In the genomic region with DNA sequence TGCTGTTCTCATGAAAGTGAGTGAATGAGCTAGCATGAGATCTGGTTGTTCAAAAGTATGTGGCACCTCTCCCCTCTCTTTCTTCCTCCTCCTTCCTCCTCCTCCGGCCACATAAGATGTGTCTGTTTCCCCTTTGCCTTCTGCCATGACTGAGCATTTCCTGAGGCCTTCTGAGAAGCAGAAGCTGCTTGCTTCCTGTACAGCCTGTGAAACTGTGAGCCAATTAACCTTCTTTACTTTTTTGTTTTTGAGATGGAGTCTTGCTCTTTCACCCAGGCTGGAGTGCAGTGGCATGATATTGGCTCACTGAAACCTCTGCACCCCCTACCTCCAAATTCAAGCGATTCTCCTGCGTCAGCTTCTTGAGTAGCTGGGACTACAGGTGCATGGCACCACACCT, we compare ENCODE assay signal across 8 cellular contexts. TPM values are rescaled to one million over a fixed set of nuclear protein-coding genes. Genes with fewer than 3 reads are reported as not detected.
DNase-seq lines count a peak whose midpoint lies in the region; ATAC-seq, FAIRE-seq and TF ChIP-seq lines count a peak whose summit lies in the region.

No MANE protein-coding gene starts in this region.

- TF ChIP-seq POLR2A in GM12892 (IDR thresholded peaks at IDR 0.05; ENCODE audit: low read depth, low read length), result no peak

- H3K27me3 Mint-ChIP-seq in activated T-helper 1 cell treated with anti-CD3 and anti-CD28 coated beads, Interleukin-12 subunit alpha, Interleukin-12 subunit beta, Interleukin-2, Interleukin-4 antibody, amounts not matched to agents 30 ng/mL and 10 ng/mL and 1 ng/mL, durations not matched to agents 14 hours and 24 hours and 36 hours (ENCODE audit: insufficient read depth), result no peaks in the 10 kb centered on the region

- peak overlapping the region; percentile 94 for H3K27ac Mint-ChIP-seq in activated T-helper 1 cell treated with anti-CD3 and anti-CD28 coated beads, Interleukin-12 subunit alpha, Interleukin-12 subunit beta, Interleukin-2, Interleukin-4 antibody, amounts not matched to agents 30 ng/mL and 10 ng/mL and 1 ng/mL, durations not matched to agents 14 hours and 24 hours and 36 hours

- FAIRE-seq in GM12892 (lab: Jason Lieb, UNC) (peak; percentile 66), frontal cortex (lab: Jason Lieb, UNC) (no peak)

- H3K4me1 Mint-ChIP-seq in activated T-helper 1 cell treated with anti-CD3 and anti-CD28 coated beads, Interleukin-12 subunit alpha, Interleukin-12 subunit beta, Interleukin-2, Interleukin-4 antibody, amounts not matched to agents 30 ng/mL and 10 ng/mL and 1 ng/mL, durations not matched to agents 14 hours and 24 hours and 36 hours (ENCODE audit: low read depth), result peaks cover 40% of the 10 kb centered on the region

- peak overlapping the region; percentile 50 for H3K4me3 Mint-ChIP-seq in activated T-helper 1 cell treated with anti-CD3 and anti-CD28 coated beads, Interleukin-12 subunit alpha, Interleukin-12 subunit beta, Interleukin-2, Interleukin-4 antibody, amounts not matched to agents 30 ng/mL and 10 ng/mL and 1 ng/mL, durations not matched to agents 14 hours and 24 hours and 36 hours

- H3K36me3 Mint-ChIP-seq in activated T-helper 1 cell treated with anti-CD3 and anti-CD28 coated beads, Interleukin-12 subunit alpha, Interleukin-12 subunit beta, Interleukin-2, Interleukin-4 antibody, amounts not matched to agents 30 ng/mL and 10 ng/mL and 1 ng/mL, durations not matched to agents 14 hours and 24 hours and 36 hours (ENCODE audit: low read depth), result peaks cover 21% of the 10 kb centered on the region

- H3K9me3 Mint-ChIP-seq in activated T-helper 1 cell treated with anti-CD3 and anti-CD28 coated beads, Interleukin-12 subunit alpha, Interleukin-12 subunit beta, Interleukin-2, Interleukin-4 antibody, amounts not matched to agents 30 ng/mL and 10 ng/mL and 1 ng/mL, durations not matched to agents 14 hours and 24 hours and 36 hours, result peaks cover 22% of the 10 kb centered on the region

- no peak for DNase-seq in GM12892 (ENCODE audit: insufficient read length)
- peak; percentile 90 for DNase-seq in MV-4-11 (lab: John Stamatoyannopoulos, UW)
- peak; percentile 26 for DNase-seq in activated T-helper 1 cell treated with anti-CD3 and anti-CD28 coated beads, Interleukin-12 subunit alpha, Interleukin-12 subunit beta, Interleukin-2, Interleukin-4 antibody, amounts not matched to agents 30 ng/mL and 10 ng/mL and 1 ng/mL, durations not matched to agents 14 hours and 24 hours and 36 hours (ENCODE audit: low spot score)
- DNase-seq in pons (ENCODE audit: low spot score), result peak; percentile 66
- no peak for DNase-seq in 8988T
- no peak for DNase-seq in foreskin melanocyte
- DNase-seq in frontal cortex (ENCODE audit: low spot score in 2 of 2), result no peak

- no peak for ATAC-seq in GM18511 (IDR thresholded peaks at IDR 0.05; ENCODE audit: unreplicated experiment)

- intact Hi-C loops in activated T-helper 1 cell treated with anti-CD3 and anti-CD28 coated beads, Interleukin-12 subunit alpha, Interleukin-12 subunit beta, Interleukin-2, Interleukin-4 antibody, amounts not matched to agents 30 ng/mL and 10 ng/mL and 1 ng/mL, durations not matched to agents 14 hours and 24 hours and 36 hours (cut with micrococcal nuclease), result loop anchor here (5.0 kb wide), 1 partner anchor 921 kb away; a partner anchor contains a TSS

RNA-seq across cellular contexts. Expression of a gene that starts 6.1 kb away (rescaled TPM):
- 0.30 TPM for polyA plus RNA-seq in GM12892 (2012; ENCODE audit: missing spikeins)
- total RNA-seq in activated T-helper 1 cell treated with anti-CD3 and anti-CD28 coated beads, Interleukin-12 subunit alpha, Interleukin-12 subunit beta, Interleukin-2, Interleukin-4 antibody, amounts not matched to agents 30 ng/mL and 10 ng/mL and 1 ng/mL, durations not matched to agents 14 hours and 24 hours and 36 hours, result 0.67 and 1.5 TPM in 2 replicates
- not detected for total RNA-seq in frontal cortex

RNA-seq across cellular contexts. Expression of a gene that starts 37.1 kb away (rescaled TPM):
- polyA plus RNA-seq in GM12892 (2012; ENCODE audit: missing spikeins), result not detected
- total RNA-seq in activated T-helper 1 cell treated with anti-CD3 and anti-CD28 coated beads, Interleukin-12 subunit alpha, Interleukin-12 subunit beta, Interleukin-2, Interleukin-4 antibody, amounts not matched to agents 30 ng/mL and 10 ng/mL and 1 ng/mL, durations not matched to agents 14 hours and 24 hours and 36 hours, result 0.26 and 0.32 TPM in 2 replicates
- 1.2 TPM for total RNA-seq in frontal cortex

Comparison
In these comparisons a context has a peak if more than half of its experiments do, and no peak if none do; other contexts are left out.
1. DNase-seq: peak in MV-4-11 (single experiment), activated T-helper 1 cell treated with anti-CD3 and anti-CD28 coated beads, Interleukin-12 subunit alpha, Interleukin-12 subunit beta, Interleukin-2, Interleukin-4 antibody, amounts not matched to agents 30 ng/mL and 10 ng/mL and 1 ng/mL, durations not matched to agents 14 hours and 24 hours and 36 hours (single experiment) and pons (single experiment); none in GM12892 (single experiment), 8988T (single experiment), foreskin melanocyte (single experiment) and frontal cortex (0 of 2).